In the genomic region with DNA sequence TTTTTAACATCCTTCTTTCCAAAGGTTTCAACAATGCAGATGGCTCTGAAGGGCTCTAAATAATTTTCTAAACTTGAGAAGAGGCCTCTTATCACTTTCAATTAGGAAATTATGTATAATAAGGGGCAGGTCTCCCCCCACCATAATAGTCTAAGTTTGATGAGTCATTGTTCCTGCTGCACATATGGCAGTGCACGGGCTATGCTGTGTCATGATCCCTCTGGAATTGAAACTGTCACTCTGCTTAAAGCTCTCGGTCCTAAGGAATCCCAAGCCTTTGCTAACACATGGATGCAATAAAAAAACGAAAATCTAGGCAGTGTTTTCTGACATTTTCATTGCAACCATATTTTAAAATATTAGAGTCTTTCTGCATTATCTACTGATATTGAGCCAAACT, we compare ENCODE assay signal across 25 cellular contexts.
DNase-seq lines count a peak whose midpoint lies in the region; ATAC-seq, FAIRE-seq and TF ChIP-seq lines count a peak whose summit lies in the region.
"Had no signal": no experiment of that assay in that cellular context is flagged by ENCODE, and none has a peak within 500 bp of the region (broad histone marks: within the 10 kb centered on the region; RNA-seq: fewer than 3 reads in every experiment).

No MANE protein-coding gene starts in this region.

- TF ChIP-seq CTCF in osteoblast (IDR thresholded peaks at IDR 0.05; ENCODE audit: extremely low read depth, low read depth, low read length), result no peak
- TF ChIP-seq CTCF in kidney (IDR thresholded peaks at IDR 0.05; ENCODE audit: borderline replicate concordance, extremely low read depth, insufficient read depth), result no peak

- H4K20me1 ChIP-seq in osteoblast (ENCODE audit: insufficient read depth, low read length), result no peaks in the 10 kb centered on the region

- H3K36me3 ChIP-seq in osteoblast (ENCODE audit: insufficient read depth, low read length) (peaks cover 3% of the 10 kb centered on the region), kidney (ENCODE audit: control insufficient read depth in 1 of 2, insufficient read depth in 2 of 2, low read length in 2 of 2) (no peaks in the 10 kb centered on the region)
- H3K36me3 ChIP-seq: lower lobe of right lung, neutrophil had no signal

- peak; percentile 25 for DNase-seq in DMS53 (lab: John Stamatoyannopoulos, UW)
- no peak for DNase-seq in DMS53 treated with DMSO at 0.1 percent for 48 hours (lab: John Stamatoyannopoulos, UW; ENCODE audit: unreplicated experiment)
- DNase-seq in NCI-H1694 treated with DMSO at 0.1 percent for 48 hours (lab: John Stamatoyannopoulos, UW), result peak; percentile 75
- peak; percentile 1 for DNase-seq in dermis blood vessel endothelial cell
- no peak for DNase-seq in osteoblast (ENCODE audit: insufficient read length, low spot score, missing footprints)
- no peak for DNase-seq in kidney
- DNase-seq: 8988T; activated CD4-positive, alpha-beta T cell treated with anti-CD3 and anti-CD28 coated beads for 4 hours; activated CD8-positive, alpha-beta memory T cell treated with anti-CD3 and anti-CD28 coated beads, Interleukin-2, amount 10 ng/mL, durations not matched to agents 7 days and 5 days; DMS153; GOT3; lower lobe of right lung; MM.1S; NCI-H187; NK-92 treated with Interleukin-12 subunit alpha and Interleukin-12 subunit beta, amount 100 ng/mL, for 24 hours; spleen; stimulated activated CD4-positive, alpha-beta T cell treated with anti-CD3 and anti-CD28 coated beads, Interleukin-4, amount 100 ng/mL, for 4 hours had no signal

- no peaks in the 10 kb centered on the region for H3K27me3 ChIP-seq in osteoblast (ENCODE audit: insufficient read depth, low read length)
- H3K27me3 ChIP-seq: neutrophil, spleen had no signal

- H3K4me3 ChIP-seq in osteoblast (ENCODE audit: insufficient read depth, low read length) (no peak overlapping the region), kidney (ENCODE audit: low read length in 2 of 2) (no peak overlapping the region)
- H3K4me3 ChIP-seq: lower lobe of right lung, spleen had no signal

- H3K27ac ChIP-seq in osteoblast (ENCODE audit: low read depth, low read length) (no peak overlapping the region), kidney (ENCODE audit: low read depth in 2 of 2, low read length in 2 of 2) (no peak overlapping the region)
- H3K27ac ChIP-seq: lower lobe of right lung, neutrophil, RWPE1, spleen had no signal

- FAIRE-seq in kidney (lab: Jason Lieb, UNC), result no peak
- FAIRE-seq: GM18507, islet of Langerhans, TTC549 had no signal

- H3K4me1 ChIP-seq in osteoblast (ENCODE audit: insufficient read depth, low read length) (no peaks in the 10 kb centered on the region), kidney (ENCODE audit: control insufficient read depth in 1 of 2, insufficient read depth in 1 of 2, low read depth in 1 of 2, low read length in 2 of 2) (no peaks in the 10 kb centered on the region)
- H3K4me1 ChIP-seq: lower lobe of right lung, spleen had no signal

- H3K9ac ChIP-seq in kidney (ENCODE audit: low read length in 2 of 2), result no peak overlapping the region

- H3K9me3 ChIP-seq in osteoblast (ENCODE audit: low read depth, low read length) (no peaks in the 10 kb centered on the region), kidney (ENCODE audit: control insufficient read depth in 1 of 2, low read length in 2 of 2) (no peaks in the 10 kb centered on the region)

- intact Hi-C loops in kidney (cut with DNase I), result no loop called here

- ATAC-seq in GM18861 (IDR thresholded peaks at IDR 0.05; ENCODE audit: unreplicated experiment) (no peak), HG02678 (IDR thresholded peaks at IDR 0.05; ENCODE audit: unreplicated experiment) (no peak)
- ATAC-seq: activated CD8-positive, alpha-beta memory T cell treated with anti-CD3 and anti-CD28 coated beads, Interleukin-2, amount 10 ng/mL, durations not matched to agents 7 days and 5 days; activated T-helper 17 cell treated with anti-CD3 and anti-CD28 coated beads, Interleukin-2, amount 50 U/mL, for 72 hours; lower lobe of right lung had no signal

- no peak overlapping the region for H2AFZ ChIP-seq in osteoblast (ENCODE audit: low read length)

- peak overlapping the region; percentile 21 for H3K4me2 ChIP-seq in osteoblast (ENCODE audit: insufficient read depth, low read length)

- H3K79me2 ChIP-seq in osteoblast (ENCODE audit: insufficient read depth, low read length), result no peaks in the 10 kb centered on the region

Comparison
In these comparisons a context has a peak if more than half of its experiments do, and no peak if none do; other contexts are left out.
1. DNase-seq: peak in DMS53 (single experiment), NCI-H1694 treated with DMSO at 0.1 percent for 48 hours (single experiment) and dermis blood vessel endothelial cell (single experiment); none in DMS53 treated with DMSO at 0.1 percent for 48 hours (single experiment), osteoblast (single experiment) and kidney (single experiment).